ENCODE assay signal across 1 cellular context in genomic region chr1:71071720-71072119, GRCh38.
TF ChIP-seq lines count a peak whose summit lies in the region.

No MANE protein-coding gene starts in this region.

TF ChIP-seq in WTC11, 78 proteins besides CTCF, POLR2A, EP300 and RAD21 (continued from another document):
- no peak for TF ChIP-seq E2F4 (CRISPR knock-in tag; IDR thresholded peaks at IDR 0.05; ENCODE audit: borderline replicate concordance, low read depth)
- no peak for TF ChIP-seq ARID4B (CRISPR knock-in tag; IDR thresholded peaks at IDR 0.05; ENCODE audit: borderline replicate concordance)
- no peak for TF ChIP-seq ZMAT4 (CRISPR knock-in tag; IDR thresholded peaks at IDR 0.05)
- no peak for TF ChIP-seq ZBTB43 (CRISPR knock-in tag; IDR thresholded peaks at IDR 0.05)
- no peak for TF ChIP-seq CDX4 (CRISPR knock-in tag; IDR thresholded peaks at IDR 0.05; ENCODE audit: borderline replicate concordance)
